In the genomic region with DNA sequence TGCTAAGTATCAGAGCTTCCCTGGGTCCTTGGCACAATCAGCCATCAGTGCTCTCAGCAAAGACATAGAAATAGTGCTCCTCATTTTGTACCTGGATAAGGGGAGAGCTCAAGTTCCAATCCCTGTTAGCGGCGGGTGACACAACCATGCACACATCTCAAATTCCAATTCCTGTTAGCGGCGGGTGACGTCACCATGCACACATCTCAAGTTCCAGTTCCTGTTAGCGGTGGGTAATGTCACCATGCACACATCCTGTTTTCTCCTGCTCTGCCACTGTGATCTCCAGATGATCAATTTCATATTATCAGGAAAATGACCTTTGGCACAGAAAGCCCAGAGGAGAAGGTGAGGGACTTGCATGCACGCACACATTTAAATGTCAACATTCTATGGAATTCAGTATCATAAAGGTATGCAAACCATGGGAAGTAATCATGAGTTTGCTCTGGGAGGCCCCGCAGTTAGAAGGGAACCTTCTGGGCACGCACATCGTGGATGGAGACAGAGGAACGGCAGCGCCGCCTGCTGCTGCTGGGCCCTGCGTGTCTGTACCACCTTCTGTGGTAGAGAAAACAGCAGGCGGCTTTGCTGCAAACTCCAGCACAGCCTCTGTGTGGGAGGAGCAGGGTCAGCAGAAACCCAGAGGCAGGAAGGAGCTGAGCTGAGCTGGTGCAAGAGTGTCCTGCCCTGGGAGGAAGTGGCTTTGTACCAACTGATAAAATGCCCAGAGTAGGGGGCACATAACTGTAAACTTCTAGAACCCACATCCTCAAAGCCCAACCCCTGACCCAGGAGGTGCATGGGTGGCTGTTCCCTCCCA, we compare ENCODE assay signal across 1 cellular context.
TF ChIP-seq lines count a peak whose summit lies in the region.

No MANE protein-coding gene starts in this region.

TF ChIP-seq in HEK293, 187 proteins besides CTCF, POLR2A, EP300 and RAD21 (continued from another document and continues in another):
- TF ChIP-seq, protein P1, sequence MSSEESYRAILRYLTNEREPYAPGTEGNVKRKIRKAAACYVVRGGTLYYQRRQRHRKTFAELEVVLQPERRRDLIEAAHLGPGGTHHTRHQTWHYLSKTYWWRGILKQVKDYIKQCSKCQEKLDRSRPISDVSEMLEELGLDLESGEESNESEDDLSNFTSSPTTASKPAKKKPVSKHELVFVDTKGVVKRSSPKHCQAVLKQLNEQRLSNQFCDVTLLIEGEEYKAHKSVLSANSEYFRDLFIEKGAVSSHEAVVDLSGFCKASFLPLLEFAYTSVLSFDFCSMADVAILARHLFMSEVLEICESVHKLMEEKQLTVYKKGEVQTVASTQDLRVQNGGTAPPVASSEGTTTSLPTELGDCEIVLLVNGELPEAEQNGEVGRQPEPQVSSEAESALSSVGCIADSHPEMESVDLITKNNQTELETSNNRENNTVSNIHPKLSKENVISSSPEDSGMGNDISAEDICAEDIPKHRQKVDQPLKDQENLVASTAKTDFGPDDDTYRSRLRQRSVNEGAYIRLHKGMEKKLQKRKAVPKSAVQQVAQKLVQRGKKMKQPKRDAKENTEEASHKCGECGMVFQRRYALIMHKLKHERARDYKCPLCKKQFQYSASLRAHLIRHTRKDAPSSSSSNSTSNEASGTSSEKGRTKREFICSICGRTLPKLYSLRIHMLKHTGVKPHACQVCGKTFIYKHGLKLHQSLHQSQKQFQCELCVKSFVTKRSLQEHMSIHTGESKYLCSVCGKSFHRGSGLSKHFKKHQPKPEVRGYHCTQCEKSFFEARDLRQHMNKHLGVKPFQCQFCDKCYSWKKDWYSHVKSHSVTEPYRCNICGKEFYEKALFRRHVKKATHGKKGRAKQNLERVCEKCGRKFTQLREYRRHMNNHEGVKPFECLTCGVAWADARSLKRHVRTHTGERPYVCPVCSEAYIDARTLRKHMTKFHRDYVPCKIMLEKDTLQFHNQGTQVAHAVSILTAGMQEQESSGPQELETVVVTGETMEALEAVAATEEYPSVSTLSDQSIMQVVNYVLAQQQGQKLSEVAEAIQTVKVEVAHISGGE (tag by site-specific recombination; conservative IDR thresholded peaks at IDR 0.05; ENCODE audit: low read depth): peak; percentile 81
- TF ChIP-seq ZNF140 (tag by site-specific recombination; IDR thresholded peaks at IDR 0.05): no peak
- TF ChIP-seq, protein P2, sequence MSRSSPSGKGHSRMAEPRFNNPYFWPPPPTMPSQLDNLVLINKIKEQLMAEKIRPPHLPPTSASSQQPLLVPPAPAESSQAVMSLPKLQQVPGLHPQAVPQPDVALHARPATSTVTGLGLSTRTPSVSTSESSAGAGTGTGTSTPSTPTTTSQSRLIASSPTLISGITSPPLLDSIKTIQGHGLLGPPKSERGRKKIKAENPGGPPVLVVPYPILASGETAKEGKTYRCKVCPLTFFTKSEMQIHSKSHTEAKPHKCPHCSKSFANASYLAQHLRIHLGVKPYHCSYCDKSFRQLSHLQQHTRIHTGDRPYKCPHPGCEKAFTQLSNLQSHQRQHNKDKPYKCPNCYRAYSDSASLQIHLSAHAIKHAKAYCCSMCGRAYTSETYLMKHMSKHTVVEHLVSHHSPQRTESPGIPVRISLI (tag by site-specific recombination; IDR thresholded peaks at IDR 0.05): no peak
- 0 out of 2 replicates have a peak, but pooled peaks have one; percentile 10 for TF ChIP-seq OVOL3 (tag by site-specific recombination; IDR thresholded peaks at IDR 0.05)
- TF ChIP-seq ZNF610 (tag by site-specific recombination; IDR thresholded peaks at IDR 0.05; ENCODE audit: borderline replicate concordance): no peak
- TF ChIP-seq ZNF416 (tag by site-specific recombination; IDR thresholded peaks at IDR 0.05): no peak
- 0 out of 2 replicates have a peak, but pooled peaks have one; percentile 13 for TF ChIP-seq ZBTB7A (tag by site-specific recombination; IDR thresholded peaks at IDR 0.05; ENCODE audit: low read depth)
- no peak for TF ChIP-seq ZNF221 (tag by site-specific recombination; IDR thresholded peaks at IDR 0.05; ENCODE audit: borderline replicate concordance)
- TF ChIP-seq ZNF426 (tag by site-specific recombination; IDR thresholded peaks at IDR 0.05): no peak
- no peak for TF ChIP-seq KLF16 (tag by site-specific recombination; IDR thresholded peaks at IDR 0.05)
- no peak for TF ChIP-seq MEIS1 (CRISPR knock-in tag; IDR thresholded peaks at IDR 0.05; ENCODE audit: borderline replicate concordance)
- TF ChIP-seq ZNF394 (tag by site-specific recombination; IDR thresholded peaks at IDR 0.05; ENCODE audit: borderline replicate concordance): no peak
- TF ChIP-seq, protein P3, sequence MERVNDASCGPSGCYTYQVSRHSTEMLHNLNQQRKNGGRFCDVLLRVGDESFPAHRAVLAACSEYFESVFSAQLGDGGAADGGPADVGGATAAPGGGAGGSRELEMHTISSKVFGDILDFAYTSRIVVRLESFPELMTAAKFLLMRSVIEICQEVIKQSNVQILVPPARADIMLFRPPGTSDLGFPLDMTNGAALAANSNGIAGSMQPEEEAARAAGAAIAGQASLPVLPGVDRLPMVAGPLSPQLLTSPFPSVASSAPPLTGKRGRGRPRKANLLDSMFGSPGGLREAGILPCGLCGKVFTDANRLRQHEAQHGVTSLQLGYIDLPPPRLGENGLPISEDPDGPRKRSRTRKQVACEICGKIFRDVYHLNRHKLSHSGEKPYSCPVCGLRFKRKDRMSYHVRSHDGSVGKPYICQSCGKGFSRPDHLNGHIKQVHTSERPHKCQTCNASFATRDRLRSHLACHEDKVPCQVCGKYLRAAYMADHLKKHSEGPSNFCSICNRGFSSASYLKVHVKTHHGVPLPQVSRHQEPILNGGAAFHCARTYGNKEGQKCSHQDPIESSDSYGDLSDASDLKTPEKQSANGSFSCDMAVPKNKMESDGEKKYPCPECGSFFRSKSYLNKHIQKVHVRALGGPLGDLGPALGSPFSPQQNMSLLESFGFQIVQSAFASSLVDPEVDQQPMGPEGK (tag by site-specific recombination; IDR thresholded peaks at IDR 0.05): no peak
- peak; percentile 64 for TF ChIP-seq SP7 (tag by site-specific recombination; IDR thresholded peaks at IDR 0.05)
- TF ChIP-seq, protein P4, sequence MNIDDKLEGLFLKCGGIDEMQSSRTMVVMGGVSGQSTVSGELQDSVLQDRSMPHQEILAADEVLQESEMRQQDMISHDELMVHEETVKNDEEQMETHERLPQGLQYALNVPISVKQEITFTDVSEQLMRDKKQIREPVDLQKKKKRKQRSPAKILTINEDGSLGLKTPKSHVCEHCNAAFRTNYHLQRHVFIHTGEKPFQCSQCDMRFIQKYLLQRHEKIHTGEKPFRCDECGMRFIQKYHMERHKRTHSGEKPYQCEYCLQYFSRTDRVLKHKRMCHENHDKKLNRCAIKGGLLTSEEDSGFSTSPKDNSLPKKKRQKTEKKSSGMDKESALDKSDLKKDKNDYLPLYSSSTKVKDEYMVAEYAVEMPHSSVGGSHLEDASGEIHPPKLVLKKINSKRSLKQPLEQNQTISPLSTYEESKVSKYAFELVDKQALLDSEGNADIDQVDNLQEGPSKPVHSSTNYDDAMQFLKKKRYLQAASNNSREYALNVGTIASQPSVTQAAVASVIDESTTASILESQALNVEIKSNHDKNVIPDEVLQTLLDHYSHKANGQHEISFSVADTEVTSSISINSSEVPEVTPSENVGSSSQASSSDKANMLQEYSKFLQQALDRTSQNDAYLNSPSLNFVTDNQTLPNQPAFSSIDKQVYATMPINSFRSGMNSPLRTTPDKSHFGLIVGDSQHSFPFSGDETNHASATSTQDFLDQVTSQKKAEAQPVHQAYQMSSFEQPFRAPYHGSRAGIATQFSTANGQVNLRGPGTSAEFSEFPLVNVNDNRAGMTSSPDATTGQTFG (tag by site-specific recombination; IDR thresholded peaks at IDR 0.05; ENCODE audit: borderline replicate concordance): no peak
- TF ChIP-seq, protein P5, sequence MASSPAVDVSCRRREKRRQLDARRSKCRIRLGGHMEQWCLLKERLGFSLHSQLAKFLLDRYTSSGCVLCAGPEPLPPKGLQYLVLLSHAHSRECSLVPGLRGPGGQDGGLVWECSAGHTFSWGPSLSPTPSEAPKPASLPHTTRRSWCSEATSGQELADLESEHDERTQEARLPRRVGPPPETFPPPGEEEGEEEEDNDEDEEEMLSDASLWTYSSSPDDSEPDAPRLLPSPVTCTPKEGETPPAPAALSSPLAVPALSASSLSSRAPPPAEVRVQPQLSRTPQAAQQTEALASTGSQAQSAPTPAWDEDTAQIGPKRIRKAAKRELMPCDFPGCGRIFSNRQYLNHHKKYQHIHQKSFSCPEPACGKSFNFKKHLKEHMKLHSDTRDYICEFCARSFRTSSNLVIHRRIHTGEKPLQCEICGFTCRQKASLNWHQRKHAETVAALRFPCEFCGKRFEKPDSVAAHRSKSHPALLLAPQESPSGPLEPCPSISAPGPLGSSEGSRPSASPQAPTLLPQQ (tag by site-specific recombination; IDR thresholded peaks at IDR 0.05): peak; percentile 62; the same call in 1 of the 2 replicates
- peak; percentile 92 for TF ChIP-seq ZNF223 (tag by site-specific recombination; IDR thresholded peaks at IDR 0.05)
- TF ChIP-seq ZNF677 (tag by site-specific recombination; IDR thresholded peaks at IDR 0.05): no peak
- TF ChIP-seq FEZF1 (tag by site-specific recombination; IDR thresholded peaks at IDR 0.05): no peak
- TF ChIP-seq ZNF664 (tag by site-specific recombination; IDR thresholded peaks at IDR 0.05): no peak
- TF ChIP-seq, protein P6, sequence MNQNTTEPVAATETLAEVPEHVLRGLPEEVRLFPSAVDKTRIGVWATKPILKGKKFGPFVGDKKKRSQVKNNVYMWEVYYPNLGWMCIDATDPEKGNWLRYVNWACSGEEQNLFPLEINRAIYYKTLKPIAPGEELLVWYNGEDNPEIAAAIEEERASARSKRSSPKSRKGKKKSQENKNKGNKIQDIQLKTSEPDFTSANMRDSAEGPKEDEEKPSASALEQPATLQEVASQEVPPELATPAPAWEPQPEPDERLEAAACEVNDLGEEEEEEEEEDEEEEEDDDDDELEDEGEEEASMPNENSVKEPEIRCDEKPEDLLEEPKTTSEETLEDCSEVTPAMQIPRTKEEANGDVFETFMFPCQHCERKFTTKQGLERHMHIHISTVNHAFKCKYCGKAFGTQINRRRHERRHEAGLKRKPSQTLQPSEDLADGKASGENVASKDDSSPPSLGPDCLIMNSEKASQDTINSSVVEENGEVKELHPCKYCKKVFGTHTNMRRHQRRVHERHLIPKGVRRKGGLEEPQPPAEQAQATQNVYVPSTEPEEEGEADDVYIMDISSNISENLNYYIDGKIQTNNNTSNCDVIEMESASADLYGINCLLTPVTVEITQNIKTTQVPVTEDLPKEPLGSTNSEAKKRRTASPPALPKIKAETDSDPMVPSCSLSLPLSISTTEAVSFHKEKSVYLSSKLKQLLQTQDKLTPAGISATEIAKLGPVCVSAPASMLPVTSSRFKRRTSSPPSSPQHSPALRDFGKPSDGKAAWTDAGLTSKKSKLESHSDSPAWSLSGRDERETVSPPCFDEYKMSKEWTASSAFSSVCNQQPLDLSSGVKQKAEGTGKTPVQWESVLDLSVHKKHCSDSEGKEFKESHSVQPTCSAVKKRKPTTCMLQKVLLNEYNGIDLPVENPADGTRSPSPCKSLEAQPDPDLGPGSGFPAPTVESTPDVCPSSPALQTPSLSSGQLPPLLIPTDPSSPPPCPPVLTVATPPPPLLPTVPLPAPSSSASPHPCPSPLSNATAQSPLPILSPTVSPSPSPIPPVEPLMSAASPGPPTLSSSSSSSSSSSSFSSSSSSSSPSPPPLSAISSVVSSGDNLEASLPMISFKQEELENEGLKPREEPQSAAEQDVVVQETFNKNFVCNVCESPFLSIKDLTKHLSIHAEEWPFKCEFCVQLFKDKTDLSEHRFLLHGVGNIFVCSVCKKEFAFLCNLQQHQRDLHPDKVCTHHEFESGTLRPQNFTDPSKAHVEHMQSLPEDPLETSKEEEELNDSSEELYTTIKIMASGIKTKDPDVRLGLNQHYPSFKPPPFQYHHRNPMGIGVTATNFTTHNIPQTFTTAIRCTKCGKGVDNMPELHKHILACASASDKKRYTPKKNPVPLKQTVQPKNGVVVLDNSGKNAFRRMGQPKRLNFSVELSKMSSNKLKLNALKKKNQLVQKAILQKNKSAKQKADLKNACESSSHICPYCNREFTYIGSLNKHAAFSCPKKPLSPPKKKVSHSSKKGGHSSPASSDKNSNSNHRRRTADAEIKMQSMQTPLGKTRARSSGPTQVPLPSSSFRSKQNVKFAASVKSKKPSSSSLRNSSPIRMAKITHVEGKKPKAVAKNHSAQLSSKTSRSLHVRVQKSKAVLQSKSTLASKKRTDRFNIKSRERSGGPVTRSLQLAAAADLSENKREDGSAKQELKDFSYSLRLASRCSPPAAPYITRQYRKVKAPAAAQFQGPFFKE (tag by site-specific recombination; IDR thresholded peaks at IDR 0.05; ENCODE audit: borderline replicate concordance): no peak
- no peak for TF ChIP-seq ZNF292 (tag by site-specific recombination; IDR thresholded peaks at IDR 0.05; ENCODE audit: borderline replicate concordance, low read depth)
- TF ChIP-seq ZBTB17 (tag by site-specific recombination; IDR thresholded peaks at IDR 0.05): peak; percentile 76
- TF ChIP-seq, protein P7, sequence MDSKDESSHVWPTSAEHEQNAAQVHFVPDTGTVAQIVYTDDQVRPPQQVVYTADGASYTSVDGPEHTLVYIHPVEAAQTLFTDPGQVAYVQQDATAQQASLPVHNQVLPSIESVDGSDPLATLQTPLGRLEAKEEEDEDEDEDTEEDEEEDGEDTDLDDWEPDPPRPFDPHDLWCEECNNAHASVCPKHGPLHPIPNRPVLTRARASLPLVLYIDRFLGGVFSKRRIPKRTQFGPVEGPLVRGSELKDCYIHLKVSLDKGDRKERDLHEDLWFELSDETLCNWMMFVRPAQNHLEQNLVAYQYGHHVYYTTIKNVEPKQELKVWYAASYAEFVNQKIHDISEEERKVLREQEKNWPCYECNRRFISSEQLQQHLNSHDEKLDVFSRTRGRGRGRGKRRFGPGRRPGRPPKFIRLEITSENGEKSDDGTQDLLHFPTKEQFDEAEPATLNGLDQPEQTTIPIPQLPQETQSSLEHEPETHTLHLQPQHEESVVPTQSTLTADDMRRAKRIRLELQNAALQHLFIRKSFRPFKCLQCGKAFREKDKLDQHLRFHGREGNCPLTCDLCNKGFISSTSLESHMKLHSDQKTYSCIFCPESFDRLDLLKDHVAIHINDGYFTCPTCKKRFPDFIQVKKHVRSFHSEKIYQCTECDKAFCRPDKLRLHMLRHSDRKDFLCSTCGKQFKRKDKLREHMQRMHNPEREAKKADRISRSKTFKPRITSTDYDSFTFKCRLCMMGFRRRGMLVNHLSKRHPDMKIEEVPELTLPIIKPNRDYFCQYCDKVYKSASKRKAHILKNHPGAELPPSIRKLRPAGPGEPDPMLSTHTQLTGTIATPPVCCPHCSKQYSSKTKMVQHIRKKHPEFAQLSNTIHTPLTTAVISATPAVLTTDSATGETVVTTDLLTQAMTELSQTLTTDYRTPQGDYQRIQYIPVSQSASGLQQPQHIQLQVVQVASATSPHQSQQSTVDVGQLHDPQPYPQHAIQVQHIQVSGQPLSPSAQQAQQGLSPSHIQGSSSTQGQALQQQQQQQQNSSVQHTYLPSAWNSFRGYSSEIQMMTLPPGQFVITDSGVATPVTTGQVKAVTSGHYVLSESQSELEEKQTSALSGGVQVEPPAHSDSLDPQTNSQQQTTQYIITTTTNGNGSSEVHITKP (tag by site-specific recombination; IDR thresholded peaks at IDR 0.05): peak; percentile 63
- TF ChIP-seq ZNF175 (tag by site-specific recombination; IDR thresholded peaks at IDR 0.05): no peak
- TF ChIP-seq ZNF585B (tag by site-specific recombination; IDR thresholded peaks at IDR 0.05): no peak
- no peak for TF ChIP-seq KLF10 (tag by site-specific recombination; IDR thresholded peaks at IDR 0.05)
- TF ChIP-seq ZNF302 (tag by site-specific recombination; IDR thresholded peaks at IDR 0.05; ENCODE audit: low read depth): no peak
- TF ChIP-seq ZNF571 (tag by site-specific recombination; IDR thresholded peaks at IDR 0.05): no peak
- TF ChIP-seq ZNF335 (tag by site-specific recombination; conservative IDR thresholded peaks at IDR 0.05): peak; percentile 61
